In genomic region chr21:46111857-46112730, GRCh38 we compare ENCODE assay signal across 11 cellular contexts. TPM values are rescaled to one million over a fixed set of nuclear protein-coding genes. Genes with fewer than 3 reads are reported as not detected.
DNase-seq lines count a peak whose midpoint lies in the region; ATAC-seq and TF ChIP-seq lines count a peak whose summit lies in the region.
"Had no signal": no experiment of that assay in that cellular context is flagged by ENCODE, and none has a peak within 500 bp of the region (broad histone marks: within the 10 kb centered on the region; RNA-seq: fewer than 3 reads in every experiment).

No MANE protein-coding gene starts in this region.

- H3K27me3 ChIP-seq in breast epithelium (no peaks in the 10 kb centered on the region), mammary epithelial cell (ENCODE audit: insufficient read depth, low read length) (no peaks in the 10 kb centered on the region), adrenal gland (no peaks in the 10 kb centered on the region), upper lobe of left lung (no peaks in the 10 kb centered on the region)
- H3K27me3 ChIP-seq: SJCRH30 had no signal

- no peaks in the 10 kb centered on the region for H4K20me1 ChIP-seq in mammary epithelial cell (ENCODE audit: insufficient read depth, low read length)

- no peak overlapping the region for H3K4me3 ChIP-seq in breast epithelium
- H3K4me3 ChIP-seq in mammary epithelial cell (replicated peaks in 1 of 3; ENCODE audit: insufficient read depth in 1 of 3, low read depth in 2 of 3, low read length in 3 of 3): no peak overlapping the region
- no peak overlapping the region for H3K4me3 ChIP-seq in adrenal gland
- H3K4me3 ChIP-seq in upper lobe of left lung: no peak overlapping the region
- H3K4me3 ChIP-seq: SJCRH30 had no signal

- no TSS peak for BruUV-seq in mammary epithelial cell (replicated peaks; lab: Mats Ljungman, UMichigan)

- no peaks in the 10 kb centered on the region for H3K4me1 Mint-ChIP-seq in natural killer cell

- no peaks in the 10 kb centered on the region for H3K36me3 ChIP-seq in breast epithelium
- no peaks in the 10 kb centered on the region for H3K36me3 ChIP-seq in mammary epithelial cell (ENCODE audit: insufficient read depth, low read length)
- H3K36me3 ChIP-seq in adrenal gland (replicated peaks in 1 of 2): peaks cover 0 to 31% of the 10 kb centered on the region in 2 donors
- peaks cover 0 to 51% (median 22%) of the 10 kb centered on the region in 4 donors for H3K36me3 ChIP-seq in upper lobe of left lung
- H3K36me3 ChIP-seq: SJCRH30 had no signal

- no peak overlapping the region for H3K27ac Mint-ChIP-seq in natural killer cell

- H3K4me1 ChIP-seq in breast epithelium (no peaks in the 10 kb centered on the region), mammary epithelial cell (ENCODE audit: insufficient read depth, low read length) (peaks cover 1% of the 10 kb centered on the region), adrenal gland (replicated peaks in 1 of 2) (no peaks in the 10 kb centered on the region), upper lobe of left lung (peaks cover 0 to 16% (median 4%) of the 10 kb centered on the region in 4 donors)
- H3K4me1 ChIP-seq: SJCRH30 had no signal

- CTCF ChIA-PET in mammary epithelial cell (lab: Charles Lee; ENCODE audit: low non-redundant PET): no interaction called here

- H2AFZ ChIP-seq in mammary epithelial cell (ENCODE audit: low read depth, low read length): no peak overlapping the region

- ATAC-seq in natural killer cell: no peak
- no peak for ATAC-seq in upper lobe of left lung (ENCODE audit: low FRiP score in 2 of 2)
- no peak for ATAC-seq in GM21515 (IDR thresholded peaks at IDR 0.05; ENCODE audit: unreplicated experiment)
- ATAC-seq in HG03565 (IDR thresholded peaks at IDR 0.05; ENCODE audit: unreplicated experiment): no peak

- H3K27ac ChIP-seq in breast epithelium: no peak overlapping the region
- no peak overlapping the region for H3K27ac ChIP-seq in mammary epithelial cell (ENCODE audit: insufficient read depth, low read depth, low read length)
- no peak overlapping the region for H3K27ac ChIP-seq in adrenal gland
- no peak overlapping the region for H3K27ac ChIP-seq in upper lobe of left lung
- H3K27ac ChIP-seq: SJCRH30 had no signal

- H3K4me2 ChIP-seq in mammary epithelial cell (ENCODE audit: insufficient read depth, low read depth, low read length): no peak overlapping the region

- no peak for TF ChIP-seq POLR2A in breast epithelium (IDR thresholded peaks at IDR 0.05)
- TF ChIP-seq POLR2A in adrenal gland (IDR thresholded peaks at IDR 0.05): no peak
- TF ChIP-seq POLR2A in upper lobe of left lung (IDR thresholded peaks at IDR 0.05): no peak

- H3K36me3 Mint-ChIP-seq in natural killer cell: no peaks in the 10 kb centered on the region

- TF ChIP-seq CTCF in breast epithelium (IDR thresholded peaks at IDR 0.05) (no peak), mammary epithelial cell (conservative IDR thresholded peaks at IDR 0.05 in 1 of 2, IDR thresholded peaks at IDR 0.05 in 1 of 2; ENCODE audit: extremely low read depth in 1 of 2, insufficient read depth in 1 of 2, low read depth in 1 of 2, low read length in 2 of 2) (no peak), adrenal gland (IDR thresholded peaks at IDR 0.05) (no peak), natural killer cell (IDR thresholded peaks at IDR 0.05) (no peak), upper lobe of left lung (IDR thresholded peaks at IDR 0.05) (no peak)

- no peaks in the 10 kb centered on the region for H3K79me2 ChIP-seq in mammary epithelial cell (ENCODE audit: insufficient read depth, low read length)

- peak; percentile 14 to 51 for DNase-seq in breast epithelium (ENCODE audit: low spot score in 2 of 2)
- DNase-seq in mammary epithelial cell: no peak
- peak in 5 of 7 donors; percentile 8 to 45 (median 13) for DNase-seq in adrenal gland
- peak; percentile 9 for DNase-seq in natural killer cell
- DNase-seq in upper lobe of left lung: peak; percentile 17 to 82
- DNase-seq in SHP77 (lab: John Stamatoyannopoulos, UW): no peak
- DNase-seq: NCI-H1694, NCI-H82 had no signal

- WGBS in mammary epithelial cell (ENCODE audit: low coverage, missing lambda C conversion rate): 97% methylated on average over 37 of the region's 69 CpGs
- 93 to 97% (median 94%) methylated on average over 17 to 69 of the region's 69 CpGs for WGBS in adrenal gland, 4 donors
- 95 to 97% methylated on average over 38 to 62 of the region's 69 CpGs for WGBS in upper lobe of left lung, 2 donors

- intact Hi-C loops in breast epithelium (cut with DNase I; ENCODE audit: low total_unique reads) (no loop called here), mammary epithelial cell (cut with micrococcal nuclease) (no loop called here), adrenal gland (cut with DNase I) (no loop called here), natural killer cell (cut with micrococcal nuclease) (no loop called here)

- in situ Hi-C loops in mammary epithelial cell (cut with MboI; ENCODE audit: low sequenced_read_pairs in 2 of 2): loop anchor here in 1 of 2 donors (25.0 kb wide), 1 partner anchor 150 kb away; no protein-coding TSS in a partner anchor

- peaks cover 0 to 5% of the 10 kb centered on the region in 2 donors for H3K27me3 Mint-ChIP-seq in natural killer cell (ENCODE audit: low read depth in 2 of 2)

- H3K9me3 Mint-ChIP-seq in natural killer cell: peaks cover 0 to 6% of the 10 kb centered on the region in 2 donors

- dilution Hi-C loops in mammary epithelial cell (cut with HindIII; ENCODE audit: low sequenced_read_pairs): no loop called here

- H3K4me3 Mint-ChIP-seq in natural killer cell: no peak overlapping the region

- no peak overlapping the region for H3K9ac ChIP-seq in mammary epithelial cell (ENCODE audit: insufficient read depth, low read length)

- peaks cover 6 to 7% of the 10 kb centered on the region in 2 donors for H3K9me3 ChIP-seq in breast epithelium
- H3K9me3 ChIP-seq in mammary epithelial cell (replicated peaks; ENCODE audit: insufficient read depth, low read length): peaks cover 8% of the 10 kb centered on the region
- peaks cover 0 to 12% (median 0%) of the 10 kb centered on the region in 3 donors for H3K9me3 ChIP-seq in adrenal gland (replicated peaks in 1 of 3)
- H3K9me3 ChIP-seq in upper lobe of left lung: peaks cover 0 to 6% (median 4%) of the 10 kb centered on the region in 4 donors
- H3K9me3 ChIP-seq: SJCRH30 had no signal

- no peak for TF ChIP-seq EP300 in upper lobe of left lung (IDR thresholded peaks at IDR 0.05)

RNA-seq across cellular contexts. Expression of gene COL6A2, which starts 14.2 kb away (rescaled TPM):
- total RNA-seq in breast epithelium (1,000 to 10,000 TPM in 1 of 3 donors, 100 to 1,000 TPM in 2; 177 to 1,266 (median 418) TPM), mammary epithelial cell (10 to 100 TPM in 1 of 2 donors, under 1 TPM in 1; 0.87 to 47.0 TPM), adrenal gland (100 to 1,000 TPM in 7 of 8 donors, 10 to 100 TPM in 1; 80.3 to 335 (median 181) TPM), natural killer cell (100 to 1,000 TPM in 1 of 3 donors, 10 to 100 TPM in 2; 93.9 to 110 (median 97.2) TPM), upper lobe of left lung (100 to 1,000 TPM; 105 to 522 (median 304) TPM)
- polyA plus RNA-seq in mammary epithelial cell (0.74 TPM), adrenal gland (100 to 1,000 TPM in 2 of 3 donors, 10 to 100 TPM in 1; 19.0 to 543 (median 246) TPM)
- not detected for polyA minus RNA-seq in mammary epithelial cell

RNA-seq across cellular contexts. Expression of gene FTCD, which starts 43.3 kb away (rescaled TPM):
- total RNA-seq in breast epithelium (under 1 TPM in 1 of 3 donors, not detected in 2; 0.59 TPM), mammary epithelial cell (under 1 TPM in 1 of 2 donors, not detected in 1; 0.50 TPM), adrenal gland (1 to 10 TPM in 4 of 8 donors, under 1 TPM in 2, not detected in 2; 0.36 to 2.1 (median 1.8) TPM), natural killer cell (under 1 TPM in 1 of 3 donors, not detected in 2; 0.34 TPM), upper lobe of left lung (under 1 TPM in 2 of 6 donors, not detected in 4; 0.69 to 0.98 TPM)
- polyA plus RNA-seq in mammary epithelial cell (not detected), adrenal gland (10 to 100 TPM in 2 of 3 donors, under 1 TPM in 1; 0.20 to 16.8 (median 11.4) TPM)
- not detected for polyA minus RNA-seq in mammary epithelial cell
- total RNA-seq: SJCRH30 had no signal

Comparison
In these comparisons a context has a peak if more than half of its experiments do, and no peak if none do; other contexts are left out.
1. DNase-seq: peak in breast epithelium (2 of 2), adrenal gland (5 of 7), natural killer cell (single experiment) and upper lobe of left lung (2 of 2); none in mammary epithelial cell (single experiment) and SHP77 (0 of 2).